8 cellular contexts compared by ENCODE assay signal in genomic region chr3:146577662-146578061, GRCh38. TPM values are rescaled to one million over a fixed set of nuclear protein-coding genes. Genes with fewer than 3 reads are reported as not detected.
DNase-seq lines count a peak whose midpoint lies in the region; ATAC-seq, FAIRE-seq and TF ChIP-seq lines count a peak whose summit lies in the region.

No MANE protein-coding gene starts in this region.

- H3K36me3 Mint-ChIP-seq in astrocyte (ENCODE audit: low read depth, unreplicated experiment) (no peaks in the 10 kb centered on the region), type B pancreatic cell (peaks cover 7% of the 10 kb centered on the region), endothelial cell (ENCODE audit: low read depth, unreplicated experiment) (peaks cover 2% of the 10 kb centered on the region)

- FAIRE-seq in astrocyte (lab: Jason Lieb, UNC) = peak; percentile 32

- H3K36me3 ChIP-seq in heart right ventricle (no peaks in the 10 kb centered on the region), astrocyte (ENCODE audit: insufficient read depth, low read length) (no peaks in the 10 kb centered on the region)

- H4K20me1 ChIP-seq in astrocyte (ENCODE audit: insufficient read depth, low read length) = no peaks in the 10 kb centered on the region

- ATAC-seq in heart right ventricle (peak in 2 of 8 donors; percentile 51 to 56), left colon (peak; percentile 76)

- peak in 7 of 9 donors; percentile 35 to 66 (median 58) for TF ChIP-seq CTCF in heart right ventricle (IDR thresholded peaks at IDR 0.05)
- peak; percentile 24 for TF ChIP-seq CTCF in astrocyte (IDR thresholded peaks at IDR 0.05; ENCODE audit: insufficient read depth, low read depth, low read length)
- peak; percentile 72 for TF ChIP-seq CTCF in type B pancreatic cell (conservative IDR thresholded peaks at IDR 0.05)
- TF ChIP-seq CTCF in endothelial cell (IDR thresholded peaks at IDR 0.05; ENCODE audit: unreplicated experiment) = no peak

- DNase-seq in heart right ventricle = peak in 1 of 2 donors; percentile 19
- DNase-seq in cardiac septum (ENCODE audit: low spot score) = no peak
- peak; percentile 54 for DNase-seq in HCEC 1CT
- DNase-seq in NCI-H2107 (lab: John Stamatoyannopoulos, UW) = peak; percentile 8
- peak; percentile 29 for DNase-seq in astrocyte (ENCODE audit: low read depth)
- DNase-seq in left colon = peak in 1 of 2 donors; percentile 26
- DNase-seq in type B pancreatic cell (ENCODE audit: extremely low spot score, unreplicated experiment) = no peak
- no peak for DNase-seq in endothelial cell (ENCODE audit: low spot score)

- peaks cover 18% of the 10 kb centered on the region for H3K4me1 Mint-ChIP-seq in astrocyte (ENCODE audit: low read depth, unreplicated experiment)
- H3K4me1 Mint-ChIP-seq in type B pancreatic cell (ENCODE audit: unreplicated experiment) = peaks cover 14% of the 10 kb centered on the region
- no peaks in the 10 kb centered on the region for H3K4me1 Mint-ChIP-seq in endothelial cell (ENCODE audit: unreplicated experiment)

- H3K4me3 ChIP-seq in heart right ventricle (no peak overlapping the region), astrocyte (ENCODE audit: insufficient read depth, low read depth, low read length) (no peak overlapping the region)

- H3K27me3 Mint-ChIP-seq in astrocyte (ENCODE audit: low read depth, unreplicated experiment) = no peaks in the 10 kb centered on the region
- H3K27me3 Mint-ChIP-seq in type B pancreatic cell = no peaks in the 10 kb centered on the region
- H3K27me3 Mint-ChIP-seq in endothelial cell (ENCODE audit: unreplicated experiment) = no peaks in the 10 kb centered on the region

- H3K4me2 ChIP-seq in astrocyte (ENCODE audit: low read length) = no peak overlapping the region

- intact Hi-C loops in heart right ventricle (cut with DNase I) = loop anchor here (1.0 to 10.0 kb wide), 11 partner anchors 243 to 515 kb away; no protein-coding TSS in a partner anchor
- intact Hi-C loops in cardiac septum (cut with DNase I) = loop anchor here (5.0 to 10.0 kb wide), 3 partner anchors 245 to 513 kb away; no protein-coding TSS in a partner anchor
- intact Hi-C loops in left colon (cut with DNase I, micrococcal nuclease) = loop anchor here in 1 of 2 donors (10.0 kb wide), 1 partner anchor 243 kb away; no protein-coding TSS in a partner anchor

- peaks cover 0 to 7% (median 3%) of the 10 kb centered on the region in 11 donors for H3K9me3 ChIP-seq in heart right ventricle
- no peaks in the 10 kb centered on the region for H3K9me3 ChIP-seq in astrocyte (ENCODE audit: insufficient read depth, low read depth, low read length)

- peaks cover 3% of the 10 kb centered on the region for H3K9me3 Mint-ChIP-seq in astrocyte (ENCODE audit: unreplicated experiment)
- H3K9me3 Mint-ChIP-seq in type B pancreatic cell = peaks cover 7% of the 10 kb centered on the region
- no peaks in the 10 kb centered on the region for H3K9me3 Mint-ChIP-seq in endothelial cell (ENCODE audit: unreplicated experiment)

- H3K27ac Mint-ChIP-seq in astrocyte (ENCODE audit: unreplicated experiment) (no peak overlapping the region), type B pancreatic cell (no peak overlapping the region), endothelial cell (ENCODE audit: unreplicated experiment) (no peak overlapping the region)

- no peaks in the 10 kb centered on the region for H3K79me2 ChIP-seq in astrocyte (ENCODE audit: insufficient read depth, low read length)

- H3K27me3 ChIP-seq in heart right ventricle = no peaks in the 10 kb centered on the region
- H3K27me3 ChIP-seq in astrocyte (ENCODE audit: insufficient read depth, low read length) = no peaks in the 10 kb centered on the region

- H3K4me1 ChIP-seq in heart right ventricle (no peaks in the 10 kb centered on the region), astrocyte (ENCODE audit: insufficient read depth, low read length) (no peaks in the 10 kb centered on the region)

- no peak overlapping the region for H3K4me3 Mint-ChIP-seq in astrocyte (ENCODE audit: unreplicated experiment)
- no peak overlapping the region for H3K4me3 Mint-ChIP-seq in type B pancreatic cell
- H3K4me3 Mint-ChIP-seq in endothelial cell (ENCODE audit: unreplicated experiment) = no peak overlapping the region

- no peak overlapping the region for H3K9ac ChIP-seq in astrocyte (ENCODE audit: low read length)

- H3K27ac ChIP-seq in heart right ventricle = no peak overlapping the region
- no peak overlapping the region for H3K27ac ChIP-seq in astrocyte (ENCODE audit: low read depth, low read length)

- no peak overlapping the region for H2AFZ ChIP-seq in astrocyte (ENCODE audit: low read depth, low read length)

RNA-seq across cellular contexts. Expression of gene PLSCR5, which starts 27.5 kb away (rescaled TPM):
- total RNA-seq in heart right ventricle = not detected
- polyA plus RNA-seq in heart right ventricle = not detected
- total RNA-seq in cardiac septum = not detected
- total RNA-seq in astrocyte = not detected in 2 replicates
- total RNA-seq in left colon = not detected
- 0.24 TPM in 1 of 2 replicates, not detected in the other for total RNA-seq in type B pancreatic cell (ENCODE audit: low replicate concordance)
- total RNA-seq in endothelial cell (ENCODE audit: unreplicated experiment) = not detected

RNA-seq across cellular contexts. Expression of gene PLSCR1, which starts 33.3 kb away (rescaled TPM):
- total RNA-seq in heart right ventricle (10 to 100 TPM; 11.7 to 72.6 (median 22.5) TPM), cardiac septum (43.5 TPM), astrocyte (178 and 217 TPM in 2 replicates), left colon (100 to 1,000 TPM; 168 to 292 TPM), type B pancreatic cell (ENCODE audit: low replicate concordance) (51.5 and 86.4 TPM in 2 replicates), endothelial cell (ENCODE audit: unreplicated experiment) (77.1 TPM)
- 10 to 100 TPM; 12.1 to 16.9 TPM for polyA plus RNA-seq in heart right ventricle

Comparison
In these comparisons a context has a peak if more than half of its experiments do, and no peak if none do; other contexts are left out.
1. DNase-seq: peak in HCEC 1CT (single experiment), NCI-H2107 (single experiment) and astrocyte (single experiment); none in cardiac septum (single experiment), type B pancreatic cell (single experiment) and endothelial cell (single experiment).